Comparison of ENCODE assay signal across 2 cellular contexts in genomic region chr9:77779010-77779409, GRCh38.
TF ChIP-seq lines count a peak whose summit lies in the region.

No MANE protein-coding gene starts in this region.

TF ChIP-seq in liver, 16 proteins besides CTCF, POLR2A, EP300 and RAD21 (continued from another document):
- TF ChIP-seq MAX (IDR thresholded peaks at IDR 0.05) (no peak), EGR1 (IDR thresholded peaks at IDR 0.05; ENCODE audit: low read depth in 2 of 2) (no peak), HNF4A (conservative IDR thresholded peaks at IDR 0.05) (no peak), FOXA2 (IDR thresholded peaks at IDR 0.05) (no peak)

TF ChIP-seq in HepG2, 621 proteins besides CTCF, POLR2A, EP300 and RAD21 (continued from another document):
- TF ChIP-seq CREB3 (CRISPR knock-in tag; IDR thresholded peaks at IDR 0.05) = no peak
- TF ChIP-seq NR2C2 (CRISPR knock-in tag; IDR thresholded peaks at IDR 0.05; ENCODE audit: borderline replicate concordance) = no peak
- TF ChIP-seq SNAI1 (CRISPR knock-in tag; IDR thresholded peaks at IDR 0.05; ENCODE audit: borderline replicate concordance) = no peak
- no peak for TF ChIP-seq SCMH1 (CRISPR knock-in tag; IDR thresholded peaks at IDR 0.05; ENCODE audit: borderline replicate concordance)
- TF ChIP-seq HMGXB3 (CRISPR knock-in tag; IDR thresholded peaks at IDR 0.05; ENCODE audit: borderline replicate concordance) = no peak
- TF ChIP-seq NFRKB (IDR thresholded peaks at IDR 0.05) = no peak
- TF ChIP-seq YY1 (IDR thresholded peaks at IDR 0.05; ENCODE audit: insufficient read depth, insufficient replicate concordance, low read depth, low read length) = no peak
- TF ChIP-seq ZKSCAN1 (IDR thresholded peaks at IDR 0.05; ENCODE audit: low read length) = no peak
- TF ChIP-seq ZNF564 (CRISPR knock-in tag; IDR thresholded peaks at IDR 0.05) = no peak
- TF ChIP-seq NFIC (IDR thresholded peaks at IDR 0.05; ENCODE audit: low read length) = no peak
- TF ChIP-seq GZF1 (CRISPR knock-in tag; IDR thresholded peaks at IDR 0.05) = no peak
- TF ChIP-seq ZNF530 (CRISPR knock-in tag; IDR thresholded peaks at IDR 0.05; ENCODE audit: low read depth) = no peak
- TF ChIP-seq ZNF672 (CRISPR knock-in tag; IDR thresholded peaks at IDR 0.05) = no peak
TF ChIP-seq in HepG2: peak in this region for 0.
